Comparison of ENCODE assay signal across 13 cellular contexts in genomic region chr9:71780953-71781352, GRCh38. TPM values are rescaled to one million over a fixed set of nuclear protein-coding genes. Genes with fewer than 3 reads are reported as not detected.
DNase-seq lines count a peak whose midpoint lies in the region; ATAC-seq, FAIRE-seq and TF ChIP-seq lines count a peak whose summit lies in the region.
"Had no signal": no experiment of that assay in that cellular context is flagged by ENCODE, and none has a peak within 500 bp of the region (broad histone marks: within the 10 kb centered on the region; RNA-seq: fewer than 3 reads in every experiment).

No MANE protein-coding gene starts in this region.

- no peaks in the 10 kb centered on the region for H3K27me3 Mint-ChIP-seq in activated naive CD4-positive, alpha-beta T cell treated with anti-CD3 and anti-CD28 coated beads, Interleukin-2, amount 10 ng/mL, durations not matched to agents 7 days and 5 days
- no peaks in the 10 kb centered on the region for H3K27me3 Mint-ChIP-seq in stimulated activated naive CD8-positive, alpha-beta T cell treated with anti-CD3 and anti-CD28 coated beads, Interleukin-15, amount 100 ng/mL, for 72 hours

- TF ChIP-seq CTCF in K562 (IDR thresholded peaks at IDR 0.05 in 2 of 3, conservative IDR thresholded peaks at IDR 0.05 in 1 of 3; ENCODE audit: insufficient read depth in 2 of 3, low read depth in 1 of 3, low read length in 3 of 3), result no peak

- POLR2A ChIA-PET in K562 (lab: Yijun Ruan, JAX), result no interaction called here

- no peak for TF ChIP-seq RAD21 in K562 (CRISPR knock-in tag; conservative IDR thresholded peaks at IDR 0.05 in 1 of 2, IDR thresholded peaks at IDR 0.05 in 1 of 2)

- in situ Hi-C loops in K562 (cut with MboI), result no loop called here

- no peak for DNase-seq in activated naive CD4-positive, alpha-beta T cell treated with anti-CD3 and anti-CD28 coated beads, Interleukin-2, amount 10 ng/mL, durations not matched to agents 7 days and 5 days
- no peak for DNase-seq in activated naive CD4-positive, alpha-beta T cell treated with Interleukin-2 at 50 U/mL for 16 hours
- DNase-seq in NCI-H69 (lab: John Stamatoyannopoulos, UW) (peak; percentile 61), K562 (ENCODE audit: extremely low read depth in 1 of 4, low spot score in 3 of 4) (no peak), Karpas-422 (no peak), COR-L47 (lab: John Stamatoyannopoulos, UW) (no peak)
- DNase-seq in stimulated activated naive CD8-positive, alpha-beta T cell treated with anti-CD3 and anti-CD28 coated beads, Interleukin-15, amount 100 ng/mL, for 72 hours, result no peak
- DNase-seq: activated gamma-delta T cell; esophagus squamous epithelium; GM23248; NCI-H524; stimulated activated CD8-positive, alpha-beta memory T cell treated with anti-CD3 and anti-CD28 coated beads, Interleukin-4, amount 100 ng/mL, for 48 hours had no signal

- H3K36me3 ChIP-seq in K562 (ENCODE audit: control insufficient read depth, insufficient read depth, low read length) (no peaks in the 10 kb centered on the region), Karpas-422 (ENCODE audit: insufficient read depth, low read length) (no peaks in the 10 kb centered on the region)
- H3K36me3 ChIP-seq: ascending aorta, esophagus squamous epithelium had no signal

- H3K27ac ChIP-seq in K562 (ENCODE audit: extremely low read depth, low read depth, low read length) (no peak overlapping the region), Karpas-422 (ENCODE audit: low read length) (no peak overlapping the region)
- H3K27ac ChIP-seq: ascending aorta, GM23248 had no signal

- no peaks in the 10 kb centered on the region for H3K9me3 ChIP-seq in K562 (replicated peaks; ENCODE audit: control insufficient read depth, insufficient read depth, low read depth, low read length)
- H3K9me3 ChIP-seq in Karpas-422 (ENCODE audit: low read length), result no peaks in the 10 kb centered on the region
- H3K9me3 ChIP-seq: ascending aorta, esophagus squamous epithelium had no signal

- FAIRE-seq in K562 (lab: Jason Lieb, UNC), result no peak

- no peak for ATAC-seq in K562
- no peak for ATAC-seq in stimulated activated naive CD8-positive, alpha-beta T cell treated with anti-CD3 and anti-CD28 coated beads, Interleukin-15, amount 100 ng/mL, for 72 hours

- H3K4me1 ChIP-seq in K562 (replicated peaks in 1 of 2; ENCODE audit: control insufficient read depth in 2 of 2, insufficient read depth in 2 of 2, low read length in 2 of 2) (no peaks in the 10 kb centered on the region; a peak in 1 of 5 replicates), Karpas-422 (ENCODE audit: low read length) (peaks cover 4% of the 10 kb centered on the region; the same call in 1 of the 2 replicates)
- H3K4me1 ChIP-seq: ascending aorta had no signal

- H3K36me3 Mint-ChIP-seq in activated naive CD4-positive, alpha-beta T cell treated with anti-CD3 and anti-CD28 coated beads, Interleukin-2, amount 10 ng/mL, durations not matched to agents 7 days and 5 days, result peaks cover 6% of the 10 kb centered on the region

- H3K9me3 Mint-ChIP-seq in activated naive CD4-positive, alpha-beta T cell treated with anti-CD3 and anti-CD28 coated beads, Interleukin-2, amount 10 ng/mL, durations not matched to agents 7 days and 5 days, result peaks cover 2% of the 10 kb centered on the region
- H3K9me3 Mint-ChIP-seq in stimulated activated naive CD8-positive, alpha-beta T cell treated with anti-CD3 and anti-CD28 coated beads, Interleukin-15, amount 100 ng/mL, for 72 hours, result peaks cover 5 to 7% of the 10 kb centered on the region in 2 donors

- no peaks in the 10 kb centered on the region for H3K9me1 ChIP-seq in K562 (ENCODE audit: control insufficient read depth, insufficient read depth, low read length)

- H3K79me2 ChIP-seq in K562 (ENCODE audit: control insufficient read depth, insufficient read depth, low read length) (no peaks in the 10 kb centered on the region), Karpas-422 (ENCODE audit: low read length) (no peaks in the 10 kb centered on the region)

- peak overlapping the region; percentile 99 for H3K27ac Mint-ChIP-seq in activated naive CD4-positive, alpha-beta T cell treated with anti-CD3 and anti-CD28 coated beads, Interleukin-2, amount 10 ng/mL, durations not matched to agents 7 days and 5 days
- H3K27ac Mint-ChIP-seq in stimulated activated naive CD8-positive, alpha-beta T cell treated with anti-CD3 and anti-CD28 coated beads, Interleukin-15, amount 100 ng/mL, for 72 hours, result peak overlapping the region in 1 of 2 donors; percentile 52

- no peak overlapping the region for H3K4me2 ChIP-seq in K562 (ENCODE audit: insufficient read depth, low read length)
- no peak overlapping the region for H3K4me2 ChIP-seq in Karpas-422 (ENCODE audit: low read depth, low read length, poor library complexity, severe bottlenecking)

- H3K9ac ChIP-seq in K562 (ENCODE audit: insufficient read depth in 1 of 2, low read depth in 2 of 2, low read length in 2 of 2) (no peak overlapping the region), Karpas-422 (ENCODE audit: low read length) (no peak overlapping the region)
- H3K9ac ChIP-seq: GM23248 had no signal

- no peak for TF ChIP-seq POLR2A in K562 (conservative IDR thresholded peaks at IDR 0.05)

- 0% methylated on average over 3 of the region's 3 CpGs for WGBS in K562 (ENCODE audit: insufficient coverage, low coverage, missing lambda C conversion rate)

- H3K4me1 Mint-ChIP-seq in activated naive CD4-positive, alpha-beta T cell treated with anti-CD3 and anti-CD28 coated beads, Interleukin-2, amount 10 ng/mL, durations not matched to agents 7 days and 5 days, result peaks cover 54% of the 10 kb centered on the region
- peaks cover 66% of the 10 kb centered on the region for H3K4me1 Mint-ChIP-seq in stimulated activated naive CD8-positive, alpha-beta T cell treated with anti-CD3 and anti-CD28 coated beads, Interleukin-15, amount 100 ng/mL, for 72 hours

- H3K9me2 ChIP-seq in Karpas-422 (replicated peaks; ENCODE audit: insufficient read depth, low read length), result no peaks in the 10 kb centered on the region

- intact Hi-C loops in K562 (cut with micrococcal nuclease), result no loop called here

- no peak overlapping the region for H3K4me3 ChIP-seq in K562
- H3K4me3 ChIP-seq in Karpas-422 (ENCODE audit: low read length), result no peak overlapping the region
- H3K4me3 ChIP-seq: ascending aorta, esophagus squamous epithelium, GM23248 had no signal

- H2AFZ ChIP-seq in K562 (ENCODE audit: low read depth, low read length) (no peak overlapping the region), Karpas-422 (ENCODE audit: low read length) (no peak overlapping the region)
- H2AFZ ChIP-seq: GM23248 had no signal

- no peak for TF ChIP-seq EP300 in K562 (IDR thresholded peaks at IDR 0.05; ENCODE audit: low read length)

- BruUV-seq in K562 (replicated peaks; lab: Mats Ljungman, UMichigan), result no TSS peak

- CTCF ChIA-PET in activated naive CD4-positive, alpha-beta T cell treated with anti-CD3 and anti-CD28 coated beads, Interleukin-2, amount 10 ng/mL, durations not matched to agents 7 days and 5 days (lab: Charles Lee), result interaction anchor here (0.7 to 4.6 kb wide), 7 partner anchors 12 to 176 kb away, joined by 3 to 32 read pairs (median 18); partner anchors contain the start of gene CEMIP2
- CTCF ChIA-PET in K562 (lab: Yijun Ruan, JAX; ENCODE audit: low intra/inter-chr PET ratio), result no interaction called here

- H4K20me1 ChIP-seq in K562 (replicated peaks; ENCODE audit: control insufficient read depth, insufficient read depth, low read length), result no peaks in the 10 kb centered on the region
- H4K20me1 ChIP-seq in Karpas-422 (ENCODE audit: insufficient read depth, low read depth, low read length), result no peaks in the 10 kb centered on the region

- H3K27me3 ChIP-seq in K562 (ENCODE audit: control insufficient read depth in 2 of 2, insufficient read depth in 2 of 2, low read length in 2 of 2), result peaks cover 0 to 4% of the 10 kb centered on the region in 2 experiments; a peak in 2 of 5 replicates
- no peaks in the 10 kb centered on the region for H3K27me3 ChIP-seq in Karpas-422 (ENCODE audit: low read length)
- H3K27me3 ChIP-seq: ascending aorta, esophagus squamous epithelium had no signal

- no peak overlapping the region for H3K4me3 Mint-ChIP-seq in activated naive CD4-positive, alpha-beta T cell treated with anti-CD3 and anti-CD28 coated beads, Interleukin-2, amount 10 ng/mL, durations not matched to agents 7 days and 5 days
- H3K4me3 Mint-ChIP-seq in stimulated activated naive CD8-positive, alpha-beta T cell treated with anti-CD3 and anti-CD28 coated beads, Interleukin-15, amount 100 ng/mL, for 72 hours, result peak overlapping the region; percentile 50 to 78

TF ChIP-seq in K562, 482 proteins besides CTCF, POLR2A, EP300 and RAD21:
- TF ChIP-seq ZNF717 (CRISPR knock-in tag; IDR thresholded peaks at IDR 0.05), result no peak
- TF ChIP-seq ZFP36 (IDR thresholded peaks at IDR 0.05; ENCODE audit: low read depth, low read length, partially characterized antibody), result peak; percentile 53
- no peak for TF ChIP-seq PHF8 (IDR thresholded peaks at IDR 0.05; ENCODE audit: borderline replicate concordance, low read length)
- no peak for TF ChIP-seq BHLHE40 (IDR thresholded peaks at IDR 0.05; ENCODE audit: low read length)
- TF ChIP-seq BCOR (IDR thresholded peaks at IDR 0.05), result peak; percentile 29; the same call in 1 of the 2 replicates
- TF ChIP-seq RBM25 (IDR thresholded peaks at IDR 0.05; ENCODE audit: low read depth, low read length, severe bottlenecking), result peak; percentile 92
- 0 out of 4 replicates have a peak, but pooled peaks of 1 of the 2 experiments have one; percentile 7 for TF ChIP-seq KDM1A (IDR thresholded peaks at IDR 0.05)

RNA-seq across cellular contexts. Expression of gene CEMIP2, which starts 12.6 kb away (rescaled TPM):
- total RNA-seq in K562 (2011; cell fraction: chromatin; rRNA removed; ENCODE audit: low replicate concordance), result 125 and 149 TPM in 2 replicates
- total RNA-seq in K562 (2011; cell fraction: nucleolus; rRNA removed), result 48.0 and 84.4 TPM in 2 replicates
- total RNA-seq in K562 (2011; cell fraction: nucleoplasm; rRNA removed), result 87.5 and 104 TPM in 2 replicates
- total RNA-seq in K562 (2014; rRNA removed) (8.2 and 12.2 TPM in 2 replicates), K562 (2014; rRNA removed; fragmentation: Illumina TruSeq; extraction: Trizol) (13.6 and 15.8 TPM in 2 replicates), K562 (2015; rRNA removed; fragmentation: Illumina TruSeq; extraction: Trizol) (14.2 and 14.4 TPM in 2 replicates), K562 (2021) (12.7 and 15.8 TPM in 2 replicates)
- polyA plus RNA-seq in K562 (2011; rRNA removed) (26.3 and 29.9 TPM in 2 replicates), K562 (2014; fragmentation: Illumina TruSeq; extraction: Trizol) (14.7 and 15.4 TPM in 2 replicates), K562 (2014; fragmentation: Nextera tagmentation; extraction: Ambion mirVana) (1 to 10 TPM; 5.4 to 5.9 TPM), K562 (2014; rRNA removed) (9.9 and 10.3 TPM in 2 replicates)
- 18.2 and 27.8 TPM in 2 replicates for polyA plus RNA-seq in K562 (2011; cell fraction: cytosol; rRNA removed)
- 29.7 and 36.2 TPM in 2 replicates for polyA plus RNA-seq in K562 (2011; cell fraction: nucleus; rRNA removed)
- 21.0 and 30.6 TPM in 2 replicates for polyA plus RNA-seq in K562 (2012)
- polyA minus RNA-seq in K562 (2011; rRNA and poly(A)+ RNA removed), result 51.8 and 52.9 TPM in 2 replicates
- polyA minus RNA-seq in K562 (2011; cell fraction: cytosol; rRNA and poly(A)+ RNA removed), result 23.4 and 23.6 TPM in 2 replicates
- polyA minus RNA-seq in K562 (2011; cell fraction: nucleus; rRNA and poly(A)+ RNA removed), result 33.5 and 48.8 TPM in 2 replicates
- 0.07 and 0.61 TPM in 2 replicates for total RNA-seq in Karpas-422 (2014; rRNA removed; shearing (Covaris generic); ENCODE audit: low replicate concordance)
